ENCODE assay signal across 8 cellular contexts in genomic region chr1:244599937-244600350, GRCh38. TPM values are rescaled to one million over a fixed set of nuclear protein-coding genes. Genes with fewer than 3 reads are reported as not detected.
A peak's percentile ranks its signal among the peaks of the same experiment; 100 is the strongest.
DNase-seq lines count a peak whose midpoint lies in the region; ATAC-seq and TF ChIP-seq lines count a peak whose summit lies in the region.

No MANE protein-coding gene starts in this region.

- peak overlapping the region; percentile 84 for H2AFZ ChIP-seq in PC-9

- H3K9me3 ChIP-seq in PC-9 (ENCODE audit: insufficient read depth, low read depth) (no peaks in the 10 kb centered on the region), ascending aorta (no peaks in the 10 kb centered on the region)

- peak overlapping the region in 1 of 2 donors; percentile 25 for H3K27ac Mint-ChIP-seq in natural killer cell treated with Interleukin-12 subunit alpha and Interleukin-12 subunit beta and Interleukin-15 and Interleukin-18, amount 100 ng/mL, for 72 hours
- H3K27ac Mint-ChIP-seq in glutamatergic neuron (ENCODE audit: unreplicated experiment) (no peak overlapping the region), endothelial cell (ENCODE audit: unreplicated experiment) (no peak overlapping the region)

- no peaks in the 10 kb centered on the region for H4K20me1 ChIP-seq in PC-9 (ENCODE audit: insufficient read depth)

- H3K4me1 Mint-ChIP-seq in natural killer cell treated with Interleukin-12 subunit alpha and Interleukin-12 subunit beta and Interleukin-15 and Interleukin-18, amount 100 ng/mL, for 72 hours (ENCODE audit: low read depth in 2 of 2), result peaks cover 0 to 11% of the 10 kb centered on the region in 2 donors
- H3K4me1 Mint-ChIP-seq in glutamatergic neuron (ENCODE audit: low read depth, unreplicated experiment) (peaks cover 1% of the 10 kb centered on the region), endothelial cell (ENCODE audit: unreplicated experiment) (peaks cover 7% of the 10 kb centered on the region)

- no TSS peak for BruUV-seq in PC-9 (replicated peaks; lab: Mats Ljungman, UMichigan)

- no peaks in the 10 kb centered on the region for H3K9me3 Mint-ChIP-seq in natural killer cell treated with Interleukin-12 subunit alpha and Interleukin-12 subunit beta and Interleukin-15 and Interleukin-18, amount 100 ng/mL, for 72 hours
- H3K9me3 Mint-ChIP-seq in glutamatergic neuron (ENCODE audit: unreplicated experiment), result no peaks in the 10 kb centered on the region
- H3K9me3 Mint-ChIP-seq in endothelial cell (ENCODE audit: unreplicated experiment), result no peaks in the 10 kb centered on the region

- peak overlapping the region; percentile 79 for H3K27ac ChIP-seq in PC-9
- H3K27ac ChIP-seq in ascending aorta, result peak overlapping the region in 1 of 2 donors; percentile 45

- H3K4me1 ChIP-seq in PC-9 (replicated peaks; ENCODE audit: insufficient read depth) (peaks cover 18% of the 10 kb centered on the region), ascending aorta (no peaks in the 10 kb centered on the region)

- intact Hi-C loops in PC-9 (cut with micrococcal nuclease; ENCODE audit: unreplicated experiment) (loop anchor here (1.0 to 5.0 kb wide), 3 partner anchors 139 to 362 kb away; partner anchors contain the start of gene CATSPERE), ascending aorta (cut with DNase I) (loop anchor here (2.0 to 5.0 kb wide), 3 partner anchors 72 to 372 kb away; partner anchors contain the start of gene ADSS2)

- H3K27me3 ChIP-seq in PC-9 (ENCODE audit: insufficient read depth, low read depth), result no peaks in the 10 kb centered on the region
- H3K27me3 ChIP-seq in ascending aorta, result no peaks in the 10 kb centered on the region

- H3K36me3 ChIP-seq in PC-9 (ENCODE audit: low read depth) (no peaks in the 10 kb centered on the region), ascending aorta (no peaks in the 10 kb centered on the region)

- POLR2A ChIA-PET in PC-9 (lab: Charles Lee; ENCODE audit: unreplicated experiment), result interaction anchor here (0.5 to 0.7 kb wide), 6 partner anchors 48 to 371 kb away, joined by 4 to 14 read pairs (median 7); no protein-coding TSS in a partner anchor

- ATAC-seq in GM18517 (IDR thresholded peaks at IDR 0.05; ENCODE audit: unreplicated experiment) (peak; percentile 94), HG02763 (IDR thresholded peaks at IDR 0.05; ENCODE audit: unreplicated experiment) (peak; percentile 75)
- ATAC-seq in natural killer cell treated with Interleukin-12 subunit alpha and Interleukin-12 subunit beta and Interleukin-15 and Interleukin-18, amount 100 ng/mL, for 72 hours, result peak; percentile 61 to 92

- no peak for TF ChIP-seq CTCF in PC-9 (conservative IDR thresholded peaks at IDR 0.05)
- TF ChIP-seq CTCF in ascending aorta (IDR thresholded peaks at IDR 0.05), result no peak
- TF ChIP-seq CTCF in glutamatergic neuron (IDR thresholded peaks at IDR 0.05; ENCODE audit: partially characterized antibody, unreplicated experiment), result no peak
- TF ChIP-seq CTCF in endothelial cell (IDR thresholded peaks at IDR 0.05; ENCODE audit: unreplicated experiment), result no peak

- no peaks in the 10 kb centered on the region for H3K9me2 ChIP-seq in PC-9 (ENCODE audit: insufficient read depth)

- H3K4me2 ChIP-seq in PC-9, result peak overlapping the region; percentile 93

- peak; percentile 43 to 91 for DNase-seq in PC-9
- DNase-seq in ascending aorta (ENCODE audit: low spot score in 2 of 2), result peak; percentile 18 to 76
- no peak for DNase-seq in natural killer cell treated with Interleukin-12 subunit alpha and Interleukin-12 subunit beta and Interleukin-15 and Interleukin-18, amount 100 ng/mL, for 72 hours (ENCODE audit: low spot score)
- no peak for DNase-seq in NCI-H748 treated with DMSO at 0.1 percent for 48 hours (lab: John Stamatoyannopoulos, UW)
- no peak for DNase-seq in glutamatergic neuron
- no peak for DNase-seq in endothelial cell (ENCODE audit: low spot score)

- no peaks in the 10 kb centered on the region for H3K79me2 ChIP-seq in PC-9 (ENCODE audit: low read depth)

- CTCF ChIA-PET in PC-9 (lab: Charles Lee), result interaction anchor here (0.7 to 0.8 kb wide), 4 partner anchors 131 to 549 kb away, joined by 4 to 6 read pairs (median 4); no protein-coding TSS in a partner anchor

- no peaks in the 10 kb centered on the region for H3K36me3 Mint-ChIP-seq in natural killer cell treated with Interleukin-12 subunit alpha and Interleukin-12 subunit beta and Interleukin-15 and Interleukin-18, amount 100 ng/mL, for 72 hours
- H3K36me3 Mint-ChIP-seq in glutamatergic neuron (ENCODE audit: unreplicated experiment) (no peaks in the 10 kb centered on the region), endothelial cell (ENCODE audit: low read depth, unreplicated experiment) (no peaks in the 10 kb centered on the region)

- H3K4me3 ChIP-seq in PC-9 (peak overlapping the region; percentile 57; the same call in 1 of the 2 replicates), ascending aorta (peak overlapping the region in 1 of 2 donors; percentile 21)

- H3K27me3 Mint-ChIP-seq in natural killer cell treated with Interleukin-12 subunit alpha and Interleukin-12 subunit beta and Interleukin-15 and Interleukin-18, amount 100 ng/mL, for 72 hours, result peaks cover 18 to 29% of the 10 kb centered on the region in 2 donors
- H3K27me3 Mint-ChIP-seq in glutamatergic neuron (ENCODE audit: unreplicated experiment) (peaks cover 5% of the 10 kb centered on the region), endothelial cell (ENCODE audit: unreplicated experiment) (no peaks in the 10 kb centered on the region)

- peaks cover 10% of the 10 kb centered on the region for H3F3A ChIP-seq in PC-9 (ENCODE audit: insufficient read depth, low read depth)

- H3K4me3 Mint-ChIP-seq in natural killer cell treated with Interleukin-12 subunit alpha and Interleukin-12 subunit beta and Interleukin-15 and Interleukin-18, amount 100 ng/mL, for 72 hours, result peak overlapping the region; percentile 67
- H3K4me3 Mint-ChIP-seq in glutamatergic neuron (ENCODE audit: unreplicated experiment) (no peak overlapping the region), endothelial cell (ENCODE audit: unreplicated experiment) (no peak overlapping the region)

RNA-seq across cellular contexts. Expression of gene DESI2, which starts 53.0 kb away (rescaled TPM):
- total RNA-seq in PC-9 (2021) (34.1 and 45.8 TPM in 2 replicates), ascending aorta (24.2 TPM), glutamatergic neuron (ENCODE audit: unreplicated experiment) (25.9 TPM), endothelial cell (ENCODE audit: unreplicated experiment) (52.5 TPM)
- total RNA-seq in natural killer cell treated with Interleukin-12 subunit alpha and Interleukin-12 subunit beta and Interleukin-15 and Interleukin-18, amount 100 ng/mL, for 72 hours, result 10 to 100 TPM; 26.9 to 31.7 TPM

Comparison
In these comparisons a context has a peak if more than half of its experiments do, and no peak if none do; other contexts are left out.
1. DNase-seq: peak in PC-9 (2 of 2) and ascending aorta (2 of 2); none in natural killer cell treated with Interleukin-12 subunit alpha and Interleukin-12 subunit beta and Interleukin-15 and Interleukin-18, amount 100 ng/mL, for 72 hours (single experiment), NCI-H748 treated with DMSO at 0.1 percent for 48 hours (single experiment), glutamatergic neuron (single experiment) and endothelial cell (single experiment).
2. Peak in every context shown above with its lines, with median percentiles within 50 percentile points of each other: ATAC-seq.